Comparison of ENCODE assay signal across 8 cellular contexts in the genomic region with DNA sequence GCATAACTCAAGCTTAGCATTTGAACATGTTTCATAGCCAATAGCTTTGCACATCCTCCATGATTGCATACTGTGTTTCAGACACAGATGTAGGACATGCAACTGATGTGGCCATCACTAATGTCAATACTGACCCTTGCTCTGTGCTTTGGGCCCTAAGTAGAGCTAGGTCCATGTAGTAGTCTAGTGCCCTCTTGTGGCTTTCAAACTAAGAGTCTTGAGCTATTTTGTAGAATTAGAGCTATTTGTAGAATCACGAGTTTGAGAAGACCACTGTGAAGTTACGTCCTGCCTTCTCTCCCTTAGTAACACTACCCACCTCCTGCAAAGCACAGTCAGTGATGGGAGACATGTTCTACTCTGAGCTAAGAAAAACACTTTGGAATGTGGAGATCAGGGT.
DNase-seq lines count a peak whose midpoint lies in the region; ATAC-seq and TF ChIP-seq lines count a peak whose summit lies in the region.

No MANE protein-coding gene starts in this region.

- H3K4me3 ChIP-seq in liver (ENCODE audit: low read depth in 1 of 3, low read length in 3 of 3): no peak overlapping the region

- no peak overlapping the region for H3K4me3 Mint-ChIP-seq in MCF 10A (ENCODE audit: unreplicated experiment)

- no peak overlapping the region for H3K27ac Mint-ChIP-seq in MCF 10A (ENCODE audit: low read depth, unreplicated experiment)

- H3K36me3 ChIP-seq in liver (ENCODE audit: control insufficient read depth in 4 of 4, insufficient read depth in 3 of 4, low read depth in 1 of 4, low read length in 3 of 4): no peaks in the 10 kb centered on the region

- ATAC-seq in Right ventricle myocardium inferior: peak; percentile 68
- ATAC-seq in HG03025 (IDR thresholded peaks at IDR 0.05; ENCODE audit: low FRiP score, unreplicated experiment): no peak

- no TSS peak for BruUV-seq in MCF 10A (replicated peaks; lab: Mats Ljungman, UMichigan)

- TF ChIP-seq CTCF in MCF 10A (IDR thresholded peaks at IDR 0.05; ENCODE audit: unreplicated experiment) (peak; percentile 65), liver (IDR thresholded peaks at IDR 0.05; ENCODE audit: low read depth, low read length, missing input control) (peak; percentile 46)

- no peak for DNase-seq in Right ventricle myocardium inferior (ENCODE audit: missing footprints)
- no peak for DNase-seq in cardiac septum (ENCODE audit: low spot score)
- peak; percentile 9 for DNase-seq in NCI-H226
- peak; percentile 54 for DNase-seq in MCF 10A (ENCODE audit: unreplicated experiment)
- no peak for DNase-seq in activated naive CD4-positive, alpha-beta T cell (lab: John Stamatoyannopoulos, UW)
- DNase-seq in NCI-H1048 (lab: John Stamatoyannopoulos, UW): no peak

- CTCF ChIA-PET in MCF 10A (lab: Yijun Ruan, JAX): interaction anchor here (0.6 to 3.9 kb wide), 37 partner anchors 8 to 648 kb away, joined by 3 to 59 read pairs (median 4); a partner anchor contains a TSS

- peak; percentile 84 to 92 for TF ChIP-seq RAD21 in liver (IDR thresholded peaks at IDR 0.05)

- intact Hi-C loops in Right ventricle myocardium inferior (cut with DNase I): loop anchor here (1.0 to 10.0 kb wide), 2 partner anchors 469 to 549 kb away; no protein-coding TSS in a partner anchor
- intact Hi-C loops in cardiac septum (cut with DNase I): loop anchor here (5.0 to 10.0 kb wide), 4 partner anchors 346 to 484 kb away; a partner anchor contains a TSS
- intact Hi-C loops in MCF 10A (cut with micrococcal nuclease): loop anchor here (1.0 kb wide), 4 partner anchors 344 to 547 kb away; no protein-coding TSS in a partner anchor

- no peaks in the 10 kb centered on the region for H3K4me1 ChIP-seq in liver (ENCODE audit: control insufficient read depth in 4 of 4, insufficient read depth in 4 of 4, low read length in 3 of 4)

- H3K27me3 Mint-ChIP-seq in MCF 10A (ENCODE audit: insufficient read depth, unreplicated experiment): no peaks in the 10 kb centered on the region

- POLR2A ChIA-PET in MCF 10A (lab: Yijun Ruan, JAX): no interaction called here

- H3K36me3 Mint-ChIP-seq in MCF 10A (ENCODE audit: insufficient read depth, unreplicated experiment): no peaks in the 10 kb centered on the region

- H3K9me3 ChIP-seq in liver (ENCODE audit: control insufficient read depth in 4 of 4, low read length in 3 of 4): no peaks in the 10 kb centered on the region

- H3K9ac ChIP-seq in liver (ENCODE audit: low read depth in 1 of 2, low read length in 2 of 2): no peak overlapping the region

- 17% methylated on average over 2 of the region's 2 CpGs for WGBS in liver

- no peak overlapping the region for H3K27ac ChIP-seq in liver (ENCODE audit: low read depth in 1 of 2, low read length in 2 of 2)

- peaks cover 0 to 3% (median 0%) of the 10 kb centered on the region in 4 donors for H3K27me3 ChIP-seq in liver (ENCODE audit: control insufficient read depth in 4 of 4, insufficient read depth in 4 of 4, low read length in 3 of 4)

- no peaks in the 10 kb centered on the region for H3K9me3 Mint-ChIP-seq in MCF 10A (ENCODE audit: unreplicated experiment)

- peaks cover 6% of the 10 kb centered on the region for H3K4me1 Mint-ChIP-seq in MCF 10A (ENCODE audit: insufficient read depth, unreplicated experiment)

TF ChIP-seq in liver, 16 proteins besides CTCF, POLR2A, EP300 and RAD21:
- TF ChIP-seq FOXA2 (IDR thresholded peaks at IDR 0.05): peak; percentile 77
- TF ChIP-seq HNF4A (conservative IDR thresholded peaks at IDR 0.05): peak; percentile 26 to 39
- no peak for TF ChIP-seq YY1 (IDR thresholded peaks at IDR 0.05)

Comparison
In these comparisons a context has a peak if more than half of its experiments do, and no peak if none do; other contexts are left out.
1. DNase-seq: peak in NCI-H226 (single experiment) and MCF 10A (single experiment); none in Right ventricle myocardium inferior (single experiment), cardiac septum (single experiment), activated naive CD4-positive, alpha-beta T cell (0 of 4) and NCI-H1048 (single experiment).